ENCODE assay signal across 8 cellular contexts in the genomic region with DNA sequence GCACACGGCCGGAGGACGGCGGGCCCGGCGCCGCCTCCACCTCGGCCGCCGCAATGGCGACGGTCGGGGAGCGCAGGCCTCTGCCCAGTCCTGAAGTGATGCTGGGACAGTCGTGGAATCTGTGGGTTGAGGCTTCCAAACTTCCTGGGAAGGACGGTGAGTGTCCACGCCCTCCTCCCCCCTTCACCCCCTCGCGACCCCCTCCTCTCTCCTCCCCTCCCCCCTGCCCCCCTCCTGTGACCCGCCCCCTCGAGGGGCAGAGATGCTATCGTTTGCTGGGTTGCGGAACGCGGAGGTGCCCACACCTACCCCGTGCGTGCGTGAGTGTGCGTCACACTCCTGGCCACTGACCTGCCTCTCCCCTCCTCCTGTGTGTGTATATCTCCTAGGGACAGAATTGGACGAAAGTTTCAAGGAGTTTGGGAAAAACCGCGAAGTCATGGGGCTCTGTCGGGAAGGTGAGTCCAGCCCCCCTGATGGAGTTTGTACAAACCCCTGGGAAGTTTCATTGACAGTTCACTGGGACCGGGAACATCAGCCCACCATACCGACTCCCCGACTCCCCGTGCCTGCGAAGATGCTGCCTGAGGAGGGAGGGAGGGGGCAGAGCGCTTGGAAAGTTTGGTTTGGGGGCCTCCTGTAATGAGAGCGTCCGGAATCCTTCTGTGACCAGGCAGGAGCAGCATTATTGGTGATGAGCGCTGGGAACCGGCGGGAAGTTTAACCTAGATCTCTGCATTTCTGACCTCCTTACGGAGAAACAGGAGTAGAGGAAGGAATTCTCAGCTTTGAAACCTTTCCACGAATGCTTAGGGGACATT.
A peak's percentile ranks its signal among the peaks of the same experiment; 100 is the strongest.
DNase-seq lines count a peak whose midpoint lies in the region; ATAC-seq and TF ChIP-seq lines count a peak whose summit lies in the region.

No MANE protein-coding gene starts in this region.

- H3K4me3 ChIP-seq in astrocyte of the cerebellum (ENCODE audit: low read depth, low read length) (peak overlapping the region; percentile 52), iPS-15b (ENCODE audit: low read depth, low read length) (peak overlapping the region; percentile 88), skin epidermis (peak overlapping the region; percentile 49 to 97 (median 82))

- no peaks in the 10 kb centered on the region for H3K36me3 ChIP-seq in iPS-15b (ENCODE audit: control insufficient read depth, insufficient read depth, low read length)

- ATAC-seq in GM18498 (IDR thresholded peaks at IDR 0.05; ENCODE audit: unreplicated experiment) (peak; percentile 21), HG03039 (IDR thresholded peaks at IDR 0.05; ENCODE audit: unreplicated experiment) (peak; percentile 9), HG03520 (IDR thresholded peaks at IDR 0.05; ENCODE audit: unreplicated experiment) (no peak)

- no peak overlapping the region for H3K9ac ChIP-seq in iPS-15b (ENCODE audit: low read depth, low read length)

- DNase-seq in T follicular helper cell (ENCODE audit: low read depth): peak; percentile 35
- peak; percentile 24 for DNase-seq in astrocyte of the cerebellum (ENCODE audit: low read depth)
- no peak for DNase-seq in NCI-H82 treated with DMSO at 0.1 percent for 48 hours (lab: John Stamatoyannopoulos, UW; ENCODE audit: unreplicated experiment)

- H3K4me1 ChIP-seq in iPS-15b (ENCODE audit: control insufficient read depth, insufficient read depth, low read length): peaks cover 2% of the 10 kb centered on the region

- in situ Hi-C loops in astrocyte of the cerebellum (cut with HindIII; ENCODE audit: low sequenced_read_pairs): no loop called here

- no peaks in the 10 kb centered on the region for H3K27me3 ChIP-seq in iPS-15b (ENCODE audit: control insufficient read depth, insufficient read depth, low read length)

- H3K27ac ChIP-seq in skin epidermis: peak overlapping the region; percentile 69 to 100 (median 98)

- TF ChIP-seq CTCF in astrocyte of the cerebellum (IDR thresholded peaks at IDR 0.05; ENCODE audit: low read depth, low read length, missing control alignments): no peak

- H3K9me3 ChIP-seq in iPS-15b (ENCODE audit: control insufficient read depth, insufficient read depth, low read length): no peaks in the 10 kb centered on the region
